In genomic region chr18:2571200-2572143, GRCh38 we compare ENCODE assay signal across 8 cellular contexts. TPM values are rescaled to one million over a fixed set of nuclear protein-coding genes. Genes with fewer than 3 reads are reported as not detected.
A peak's percentile ranks its signal among the peaks of the same experiment; 100 is the strongest.
DNase-seq lines count a peak whose midpoint lies in the region; TF ChIP-seq lines count a peak whose summit lies in the region.

Gene METTL4, minus strand, starts transcription at chr18:2571505. Its CDS starts 4,289 bp downstream, at chr18:2567216.
Gene NDC80, plus strand, starts transcription at chr18:2571557. Its CDS starts 1,429 bp downstream, at chr18:2572986.

- H3K27me3 ChIP-seq in HAP-1 (ENCODE audit: low read depth): no peaks in the 10 kb centered on the region
- H3K27me3 ChIP-seq in MG63: no peaks in the 10 kb centered on the region
- H3K27me3 ChIP-seq in suprapubic skin: no peaks in the 10 kb centered on the region

- H3K27ac Mint-ChIP-seq in activated naive CD4-positive, alpha-beta T cell treated with anti-CD3 and anti-CD28 coated beads, Interleukin-2, amount 10 ng/mL, durations not matched to agents 7 days and 5 days: peak within 1 kb of the TSS; percentile 97

- H3K27me3 Mint-ChIP-seq in activated naive CD4-positive, alpha-beta T cell treated with anti-CD3 and anti-CD28 coated beads, Interleukin-2, amount 10 ng/mL, durations not matched to agents 7 days and 5 days: no peaks in the 10 kb centered on the region

- H3K27ac ChIP-seq in SK-N-MC: peak within 1 kb of the TSS; percentile 93
- H3K27ac ChIP-seq in suprapubic skin: peak within 1 kb of the TSS; percentile 93

- peaks cover 49% of the 10 kb centered on the region for H3K36me3 Mint-ChIP-seq in activated naive CD4-positive, alpha-beta T cell treated with anti-CD3 and anti-CD28 coated beads, Interleukin-2, amount 10 ng/mL, durations not matched to agents 7 days and 5 days

- WGBS in suprapubic skin: under 1% methylated on average over 41 of the region's 53 CpGs

- peak in 1 of 2 donors; percentile 40 for TF ChIP-seq POLR2A in suprapubic skin (IDR thresholded peaks at IDR 0.05)

- peaks cover 33% of the 10 kb centered on the region for H3K36me3 ChIP-seq in HAP-1 (replicated peaks)
- peaks cover 33% of the 10 kb centered on the region for H3K36me3 ChIP-seq in MG63
- peaks cover 46% of the 10 kb centered on the region for H3K36me3 ChIP-seq in SK-N-MC (ENCODE audit: insufficient read depth, low read length)
- peaks cover 4% of the 10 kb centered on the region for H3K36me3 ChIP-seq in suprapubic skin

- peak; percentile 91 for DNase-seq in GM03348 (ENCODE audit: low spot score)
- DNase-seq in HAP-1 (ENCODE audit: low spot score in 2 of 2): peak; percentile 83 to 89
- peak; percentile 86 for DNase-seq in MG63
- DNase-seq in SK-N-MC (ENCODE audit: low read depth, low spot score): peak; percentile 40
- DNase-seq in activated naive CD4-positive, alpha-beta T cell treated with anti-CD3 and anti-CD28 coated beads, Interleukin-2, amount 10 ng/mL, durations not matched to agents 7 days and 5 days: peak; percentile 88
- DNase-seq in globus pallidus (ENCODE audit: low spot score): peak; percentile 82
- peak; percentile 11 to 92 (median 76) for DNase-seq in nucleus accumbens (lab: John Stamatoyannopoulos, UW)
- DNase-seq in suprapubic skin (ENCODE audit: low spot score in 2 of 2): peak; percentile 86 to 87

- TF ChIP-seq EP300 in suprapubic skin (IDR thresholded peaks at IDR 0.05): no peak

- H3K9me3 ChIP-seq in HAP-1 (no peaks in the 10 kb centered on the region), MG63 (0 out of 2 replicates have a peak, but pooled peaks cover 2% of the 10 kb centered on the region), SK-N-MC (ENCODE audit: low read depth, low read length) (no peaks in the 10 kb centered on the region), suprapubic skin (no peaks in the 10 kb centered on the region)

- H3K4me1 Mint-ChIP-seq in activated naive CD4-positive, alpha-beta T cell treated with anti-CD3 and anti-CD28 coated beads, Interleukin-2, amount 10 ng/mL, durations not matched to agents 7 days and 5 days: peaks cover 66% of the 10 kb centered on the region

- CTCF ChIA-PET in activated naive CD4-positive, alpha-beta T cell treated with anti-CD3 and anti-CD28 coated beads, Interleukin-2, amount 10 ng/mL, durations not matched to agents 7 days and 5 days (lab: Charles Lee): interaction anchor here (2.0 kb wide), 1 partner anchor 24 kb away, joined by 7 read pairs; no protein-coding TSS in a partner anchor

- no peaks in the 10 kb centered on the region for H3K9me3 Mint-ChIP-seq in activated naive CD4-positive, alpha-beta T cell treated with anti-CD3 and anti-CD28 coated beads, Interleukin-2, amount 10 ng/mL, durations not matched to agents 7 days and 5 days

- peak within 1 kb of the TSS; percentile 84 for H3K4me3 ChIP-seq in HAP-1
- H3K4me3 ChIP-seq in MG63: peak within 1 kb of the TSS; percentile 86
- H3K4me3 ChIP-seq in SK-N-MC: peak within 1 kb of the TSS; percentile 99
- peak within 1 kb of the TSS; percentile 76 for H3K4me3 ChIP-seq in suprapubic skin

- TF ChIP-seq CTCF in suprapubic skin (IDR thresholded peaks at IDR 0.05): no peak

- H3K9ac ChIP-seq in SK-N-MC (ENCODE audit: insufficient read length): peak within 1 kb of the TSS; percentile 95

- H3K4me1 ChIP-seq in HAP-1: peaks cover 28% of the 10 kb centered on the region
- peaks cover 22% of the 10 kb centered on the region for H3K4me1 ChIP-seq in suprapubic skin

- H3K4me3 Mint-ChIP-seq in activated naive CD4-positive, alpha-beta T cell treated with anti-CD3 and anti-CD28 coated beads, Interleukin-2, amount 10 ng/mL, durations not matched to agents 7 days and 5 days: peak within 1 kb of the TSS; percentile 95

- in situ Hi-C loops in HAP-1 (cut with MboI; ENCODE audit: low sequenced_read_pairs): no loop called here

RNA-seq across cellular contexts. Expression of gene METTL4, which starts in this region (rescaled TPM):
- total RNA-seq in MG63 (2014; rRNA removed; shearing (Covaris generic); ENCODE audit: low replicate concordance): 6.6 and 10.8 TPM in 2 replicates
- 10 to 100 TPM in 1 of 4 donors, 1 to 10 TPM in 3; 3.3 to 10.5 (median 4.9) TPM for total RNA-seq in suprapubic skin

RNA-seq across cellular contexts. Expression of gene NDC80, which starts in this region (rescaled TPM):
- total RNA-seq in MG63 (2014; rRNA removed; shearing (Covaris generic); ENCODE audit: low replicate concordance): 43.0 and 67.2 TPM in 2 replicates
- 1 to 10 TPM; 1.1 to 2.7 (median 2.5) TPM for total RNA-seq in suprapubic skin

Comparison
In these comparisons a context has a peak if more than half of its experiments do, and no peak if none do; other contexts are left out.
1. Peak in every context shown above with its lines: DNase-seq, H3K4me3 ChIP-seq and H3K27ac ChIP-seq.
2. RNA of gene NDC80 (total RNA-seq): 43.0 to 67.2 TPM in MG63; 1.1 to 2.7 TPM in suprapubic skin; every median in the first group is over 10 times any median in the second.
3. DNase-seq: peak in every context shown above with its lines; median percentile 91 in GM03348; 88 in activated naive CD4-positive, alpha-beta T cell treated with anti-CD3 and anti-CD28 coated beads, Interleukin-2, amount 10 ng/mL, durations not matched to agents 7 days and 5 days; 86 in suprapubic skin; 86 in HAP-1; 86 in MG63; 82 in globus pallidus; 76 in nucleus accumbens; 40 in SK-N-MC.